27 cellular contexts compared by ENCODE assay signal in the genomic region with DNA sequence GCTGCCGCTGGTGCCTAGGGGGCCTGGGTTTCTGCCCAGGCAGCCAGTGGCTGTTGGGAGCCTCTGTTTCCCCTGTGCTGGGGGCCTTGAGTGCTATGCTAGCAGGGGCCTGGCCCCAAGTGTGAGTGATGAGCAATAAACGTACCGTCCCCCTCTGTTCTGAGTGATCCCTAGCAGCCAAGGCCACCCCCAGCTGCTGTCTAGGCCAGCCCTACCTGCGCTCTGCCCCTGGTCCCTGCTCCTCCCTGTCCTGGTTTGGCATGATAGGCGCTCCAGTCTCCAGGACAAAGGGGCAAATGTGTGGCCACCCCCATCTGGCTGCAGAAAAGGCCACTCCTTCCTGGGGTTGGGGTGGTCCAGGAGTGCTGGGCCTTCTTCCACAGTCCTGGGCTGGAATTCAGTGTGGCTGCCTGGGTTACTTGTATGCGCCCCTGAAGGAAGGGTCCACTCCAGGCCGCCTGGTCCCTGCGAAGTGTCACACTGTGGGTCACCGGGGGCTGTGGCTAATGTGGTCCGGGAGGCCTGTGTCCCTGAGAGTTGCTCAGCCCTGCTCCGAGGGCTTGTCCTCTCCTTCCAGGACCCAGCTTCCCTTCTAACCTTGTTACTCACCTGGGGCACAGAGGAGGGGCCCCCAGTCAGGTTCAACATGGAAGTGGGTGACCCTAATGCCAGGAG. TPM values are rescaled to one million over a fixed set of nuclear protein-coding genes. Genes with fewer than 3 reads are reported as not detected.
DNase-seq lines count a peak whose midpoint lies in the region; ATAC-seq lines count a peak whose summit lies in the region.
"Had no signal": no experiment of that assay in that cellular context is flagged by ENCODE, and none has a peak within 500 bp of the region (broad histone marks: within the 10 kb centered on the region; RNA-seq: fewer than 3 reads in every experiment).

No MANE protein-coding gene starts in this region.

- peaks cover 4 to 6% of the 10 kb centered on the region in 2 donors for H3K27me3 Mint-ChIP-seq in stimulated activated naive B cell treated with anti-CD40 and anti-IgM and Interleukin-4, amounts not matched to agents 10 μg/mL and 1 μg/mL and 100 μg/mL, for 72 hours
- H3K27me3 Mint-ChIP-seq: CD4-positive, alpha-beta memory T cell; IgD-negative memory B cell had no signal

- no peaks in the 10 kb centered on the region for H3K9me3 ChIP-seq in right cardiac atrium (ENCODE audit: control insufficient read depth, low read length)
- H3K9me3 ChIP-seq: A549, breast epithelium, heart right ventricle, neutrophil, psoas muscle had no signal

- no peaks in the 10 kb centered on the region for H3K9me3 Mint-ChIP-seq in stimulated activated naive B cell treated with anti-CD40 and anti-IgM and Interleukin-4, amounts not matched to agents 10 μg/mL and 1 μg/mL and 100 μg/mL, for 72 hours
- H3K9me3 Mint-ChIP-seq: activated naive CD4-positive, alpha-beta T cell treated with anti-CD3 and anti-CD28 coated beads for 36 hours; CD4-positive, alpha-beta memory T cell; IgD-negative memory B cell had no signal

- H3K4me1 Mint-ChIP-seq in stimulated activated naive B cell treated with anti-CD40 and anti-IgM and Interleukin-4, amounts not matched to agents 10 μg/mL and 1 μg/mL and 100 μg/mL, for 72 hours, result peaks cover 13 to 15% of the 10 kb centered on the region in 2 donors

- intact Hi-C loops in left cardiac atrium (cut with DNase I), result no loop called here
- intact Hi-C loops in cardiac septum (cut with DNase I), result no loop called here
- intact Hi-C loops in right cardiac atrium (cut with DNase I), result no loop called here

- no peaks in the 10 kb centered on the region for H3K27me3 ChIP-seq in right cardiac atrium (ENCODE audit: control insufficient read depth, insufficient read depth)
- H3K27me3 ChIP-seq: breast epithelium, heart right ventricle had no signal

- peaks cover 12 to 16% of the 10 kb centered on the region in 2 donors for H3K36me3 Mint-ChIP-seq in stimulated activated naive B cell treated with anti-CD40 and anti-IgM and Interleukin-4, amounts not matched to agents 10 μg/mL and 1 μg/mL and 100 μg/mL, for 72 hours
- H3K36me3 Mint-ChIP-seq: CD4-positive, alpha-beta memory T cell; IgD-negative memory B cell had no signal

- no peak overlapping the region for H3K27ac ChIP-seq in right cardiac atrium (ENCODE audit: low read length)
- H3K27ac ChIP-seq: A549, breast epithelium, neutrophil, psoas muscle had no signal

- H3K4me3 ChIP-seq in right cardiac atrium (ENCODE audit: low read length), result no peak overlapping the region
- H3K4me3 ChIP-seq: A549, breast epithelium, GM12878, heart right ventricle, psoas muscle, skin epidermis had no signal

- no peaks in the 10 kb centered on the region for H3K4me1 ChIP-seq in right cardiac atrium (ENCODE audit: control insufficient read depth, insufficient read depth, low read length)

- DNase-seq in left cardiac atrium (peak; percentile 19), cardiac septum (ENCODE audit: low spot score) (no peak), right cardiac atrium (peak; percentile 9 to 45 (median 38)), NCI-H1105 treated with DMSO at 0.1 percent for 48 hours (lab: John Stamatoyannopoulos, UW) (no peak), iPS-NIHi7 (ENCODE audit: extremely low spot score) (no peak), GM03348 (ENCODE audit: low spot score) (no peak)
- DNase-seq in stimulated activated naive B cell treated with anti-CD40 and anti-IgM and Interleukin-4, amounts not matched to agents 10 μg/mL and 1 μg/mL and 100 μg/mL, for 72 hours, result no peak
- DNase-seq: activated CD4-positive, alpha-beta T cell treated with anti-CD3 and anti-CD28 coated beads, Interleukin-2, amount 50 U/mL, for 4 hours; activated CD4-positive, CD25-positive, alpha-beta regulatory T cell; activated naive CD4-positive, alpha-beta T cell treated with anti-CD3 and anti-CD28 coated beads for 36 hours; CD4-positive, alpha-beta memory T cell; effector memory CD4-positive, alpha-beta T cell; NCI-H1048; NCI-H1694 treated with DMSO at 0.1 percent for 48 hours; NCI-H524 treated with DMSO at 0.1 percent for 48 hours; PC-3; SHP77 treated with DMSO at 0.1 percent for 48 hours; T1000 had no signal

- H3K4me3 Mint-ChIP-seq in stimulated activated naive B cell treated with anti-CD40 and anti-IgM and Interleukin-4, amounts not matched to agents 10 μg/mL and 1 μg/mL and 100 μg/mL, for 72 hours, result no peak overlapping the region
- H3K4me3 Mint-ChIP-seq: activated naive CD4-positive, alpha-beta T cell treated with anti-CD3 and anti-CD28 coated beads for 36 hours; CD4-positive, alpha-beta memory T cell had no signal

- WGBS in right cardiac atrium, result 86% methylated on average over 11 of the region's 11 CpGs

- H3K27ac Mint-ChIP-seq in stimulated activated naive B cell treated with anti-CD40 and anti-IgM and Interleukin-4, amounts not matched to agents 10 μg/mL and 1 μg/mL and 100 μg/mL, for 72 hours, result peak overlapping the region; percentile 65
- H3K27ac Mint-ChIP-seq: activated naive CD4-positive, alpha-beta T cell treated with anti-CD3 and anti-CD28 coated beads for 36 hours had no signal

- ATAC-seq in left cardiac atrium (no peak), right cardiac atrium (no peak), HG03108 (IDR thresholded peaks at IDR 0.05; ENCODE audit: unreplicated experiment) (no peak)
- ATAC-seq in stimulated activated naive B cell treated with anti-CD40 and anti-IgM and Interleukin-4, amounts not matched to agents 10 μg/mL and 1 μg/mL and 100 μg/mL, for 72 hours (replicated peaks), result no peak
- ATAC-seq: GM12878, heart right ventricle, PC-3, psoas muscle had no signal

RNA-seq across cellular contexts. Expression of gene TRMT61A, which starts 7.0 kb away (rescaled TPM):
- 1 to 10 TPM; 6.0 to 8.5 TPM for total RNA-seq in left cardiac atrium
- total RNA-seq in cardiac septum, result 5.2 TPM
- total RNA-seq in right cardiac atrium, result 1 to 10 TPM; 4.8 to 6.9 (median 6.5) TPM
- 6.2 TPM for polyA plus RNA-seq in right cardiac atrium

RNA-seq across cellular contexts. Expression of gene CKB, which starts 13.4 kb away (rescaled TPM):
- total RNA-seq in left cardiac atrium (100 to 1,000 TPM; 407 to 412 TPM), cardiac septum (327 TPM), right cardiac atrium (100 to 1,000 TPM; 478 to 697 (median 542) TPM)
- polyA plus RNA-seq in right cardiac atrium, result 843 TPM

RNA-seq across cellular contexts. Expression of gene BAG5, which starts 26.4 kb away (rescaled TPM):
- total RNA-seq in left cardiac atrium (10 to 100 TPM; 15.2 to 23.6 TPM), cardiac septum (20.1 TPM), right cardiac atrium (10 to 100 TPM; 18.9 to 23.6 (median 19.5) TPM)
- polyA plus RNA-seq in right cardiac atrium, result 7.7 TPM

RNA-seq across cellular contexts. Expression of gene COA8, which starts 26.7 kb away (rescaled TPM):
- 10 to 100 TPM; 37.8 to 42.5 TPM for total RNA-seq in left cardiac atrium
- total RNA-seq in cardiac septum, result 43.8 TPM
- 10 to 100 TPM; 33.8 to 43.5 (median 41.7) TPM for total RNA-seq in right cardiac atrium
- 60.8 TPM for polyA plus RNA-seq in right cardiac atrium

Comparison
In these comparisons a context has a peak if more than half of its experiments do, and no peak if none do; other contexts are left out.
1. DNase-seq: peak in left cardiac atrium (single experiment) and right cardiac atrium (3 of 3); none in cardiac septum (single experiment), stimulated activated naive B cell treated with anti-CD40 and anti-IgM and Interleukin-4, amounts not matched to agents 10 μg/mL and 1 μg/mL and 100 μg/mL, for 72 hours (single experiment), NCI-H1105 treated with DMSO at 0.1 percent for 48 hours (single experiment), iPS-NIHi7 (single experiment) and GM03348 (single experiment).